Comparison of ENCODE assay signal across 33 cellular contexts in genomic region chr5:74612059-74612458, GRCh38.
"Had no signal": no experiment of that assay in that cellular context is flagged by ENCODE, and none has a peak within 500 bp of the region (broad histone marks: within the 10 kb centered on the region; RNA-seq: fewer than 3 reads in every experiment).

No MANE protein-coding gene starts in this region.

- FAIRE-seq: frontal cortex had no signal

- DNase-seq: activated B cell treated with CpG ODN at 0.5 μM for 24 hours; activated CD4-positive, alpha-beta T cell treated with anti-CD3 and anti-CD28 coated beads for 48 hours; activated CD4-positive, alpha-beta T cell treated with anti-CD3 and anti-CD28 coated beads, Interleukin-2, amount 50 U/mL, for 1 hour; activated CD4-positive, alpha-beta T cell treated with anti-CD3 and anti-CD28 coated beads, Interleukin-2, amount 50 U/mL, for 48 hours; activated CD8-positive, alpha-beta memory T cell treated with anti-CD3 and anti-CD28 coated beads for 24 hours; activated CD8-positive, alpha-beta T cell treated with anti-CD3 and anti-CD28 coated beads for 36 hours; activated effector memory CD4-positive, alpha-beta T cell treated with anti-CD3 and anti-CD28 coated beads, Interleukin-2, amount 50 U/mL, for 16 hours; activated naive CD4-positive, alpha-beta T cell treated with anti-CD3 and anti-CD28 coated beads for 36 hours; activated naive CD8-positive, alpha-beta T cell treated with anti-CD3 and anti-CD28 coated beads for 36 hours; activated naive CD8-positive, alpha-beta T cell treated with anti-CD3 and anti-CD28 coated beads, Interleukin-2, amount 50 U/mL, for 24 hours; activated T-cell treated with anti-CD3 and anti-CD28 coated beads, Interleukin-2, amount 50 U/mL, for 4 hours; adrenal gland; amygdala; aorta; central memory CD4-positive, alpha-beta T cell; cerebellar nuclear complex; colonic mucosa; effector memory CD4-positive, alpha-beta T cell; endodermal cell; foreskin fibroblast; T-helper 1 cell; T-helper 17 cell; T1000; WERI-Rb-1 had no signal

- H3K36me3 ChIP-seq: adrenal gland, breast epithelium, cardiac muscle cell, colonic mucosa, WERI-Rb-1 had no signal

- H3K9me3 ChIP-seq: adrenal gland, breast epithelium, colonic mucosa had no signal

- H3K27ac ChIP-seq: adrenal gland, breast epithelium, cardiac muscle cell, colonic mucosa, WERI-Rb-1 had no signal

- H3K27ac Mint-ChIP-seq: activated B cell treated with CpG ODN at 0.5 μM for 24 hours; activated CD8-positive, alpha-beta T cell treated with anti-CD3 and anti-CD28 coated beads for 36 hours; activated naive CD4-positive, alpha-beta T cell treated with anti-CD3 and anti-CD28 coated beads for 36 hours; activated naive CD4-positive, alpha-beta T cell treated with anti-CD3 and anti-CD28 coated beads, Interleukin-2, amount 50 U/mL, for 24 hours; activated naive CD8-positive, alpha-beta T cell treated with anti-CD3 and anti-CD28 coated beads for 36 hours; activated naive CD8-positive, alpha-beta T cell treated with anti-CD3 and anti-CD28 coated beads, Interleukin-2, amount 50 U/mL, for 24 hours; activated T-helper 17 cell treated with anti-CD3 and anti-CD28 coated beads, Interleukin-2, amount 50 U/mL, for 72 hours; endodermal cell; T-helper 17 cell; T-helper 2 cell treated with Interferon-gamma antibody and Interleukin-4, amounts not matched to agents 5 μg/mL and 100 μg/mL, for 36 hours had no signal

- H3K27me3 ChIP-seq: adrenal gland, breast epithelium, cardiac muscle cell, colonic mucosa had no signal

- H3K27me3 Mint-ChIP-seq: activated B cell treated with CpG ODN at 0.5 μM for 24 hours; activated naive CD4-positive, alpha-beta T cell treated with anti-CD3 and anti-CD28 coated beads, Interleukin-2, amount 50 U/mL, for 24 hours; activated T-helper 17 cell treated with anti-CD3 and anti-CD28 coated beads, Interleukin-2, amount 50 U/mL, for 72 hours had no signal

- H3K9me3 Mint-ChIP-seq: activated B cell treated with CpG ODN at 0.5 μM for 24 hours; activated CD8-positive, alpha-beta T cell treated with anti-CD3 and anti-CD28 coated beads for 36 hours; activated naive CD4-positive, alpha-beta T cell treated with anti-CD3 and anti-CD28 coated beads for 36 hours; activated naive CD4-positive, alpha-beta T cell treated with anti-CD3 and anti-CD28 coated beads, Interleukin-2, amount 50 U/mL, for 24 hours; activated naive CD8-positive, alpha-beta T cell treated with anti-CD3 and anti-CD28 coated beads for 36 hours; activated naive CD8-positive, alpha-beta T cell treated with anti-CD3 and anti-CD28 coated beads, Interleukin-2, amount 50 U/mL, for 24 hours; activated T-cell treated with anti-CD3 and anti-CD28 coated beads, Interleukin-2, amount 50 U/mL, for 4 hours; activated T-helper 17 cell treated with anti-CD3 and anti-CD28 coated beads, Interleukin-2, amount 50 U/mL, for 72 hours; brain; endodermal cell; T-helper 2 cell treated with Interferon-gamma antibody and Interleukin-4, amounts not matched to agents 5 μg/mL and 100 μg/mL, for 36 hours had no signal

- H3K4me1 Mint-ChIP-seq: activated B cell treated with CpG ODN at 0.5 μM for 24 hours; activated naive CD4-positive, alpha-beta T cell treated with anti-CD3 and anti-CD28 coated beads, Interleukin-2, amount 50 U/mL, for 24 hours; activated T-helper 17 cell treated with anti-CD3 and anti-CD28 coated beads, Interleukin-2, amount 50 U/mL, for 72 hours; T-helper 17 cell had no signal

- H3K4me3 Mint-ChIP-seq: activated B cell treated with CpG ODN at 0.5 μM for 24 hours; activated CD8-positive, alpha-beta T cell treated with anti-CD3 and anti-CD28 coated beads for 36 hours; activated naive CD4-positive, alpha-beta T cell treated with anti-CD3 and anti-CD28 coated beads for 36 hours; activated naive CD4-positive, alpha-beta T cell treated with anti-CD3 and anti-CD28 coated beads, Interleukin-2, amount 50 U/mL, for 24 hours; activated naive CD8-positive, alpha-beta T cell treated with anti-CD3 and anti-CD28 coated beads for 36 hours; activated naive CD8-positive, alpha-beta T cell treated with anti-CD3 and anti-CD28 coated beads, Interleukin-2, amount 50 U/mL, for 24 hours; activated T-cell treated with anti-CD3 and anti-CD28 coated beads, Interleukin-2, amount 50 U/mL, for 4 hours; activated T-helper 17 cell treated with anti-CD3 and anti-CD28 coated beads, Interleukin-2, amount 50 U/mL, for 72 hours; brain; endodermal cell; T-helper 17 cell; T-helper 2 cell treated with Interferon-gamma antibody and Interleukin-4, amounts not matched to agents 5 μg/mL and 100 μg/mL, for 36 hours had no signal

- ATAC-seq: activated CD4-positive, CD25-positive, alpha-beta regulatory T cell treated with anti-CD3 and anti-CD28 coated beads, Interleukin-2, amount 50 U/mL, for 24 hours; activated CD8-positive, alpha-beta T cell treated with anti-CD3 and anti-CD28 coated beads for 36 hours; activated naive CD8-positive, alpha-beta T cell treated with anti-CD3 and anti-CD28 coated beads, Interleukin-2, amount 50 U/mL, for 24 hours; activated T-cell treated with anti-CD3 and anti-CD28 coated beads, Interleukin-2, amount 50 U/mL, for 4 hours; activated T-helper 17 cell treated with anti-CD3 and anti-CD28 coated beads, Interleukin-2, amount 50 U/mL, for 72 hours; esophagus mucosa; T-helper 17 cell had no signal

- H3K4me1 ChIP-seq: adrenal gland, breast epithelium, colonic mucosa had no signal

- H3K36me3 Mint-ChIP-seq: activated naive CD4-positive, alpha-beta T cell treated with anti-CD3 and anti-CD28 coated beads, Interleukin-2, amount 50 U/mL, for 24 hours; activated naive CD8-positive, alpha-beta T cell treated with anti-CD3 and anti-CD28 coated beads for 36 hours; brain had no signal

- H3K4me3 ChIP-seq: adrenal gland, breast epithelium, cardiac muscle cell, colonic mucosa had no signal
